ENCODE assay signal across 8 cellular contexts in the genomic region with DNA sequence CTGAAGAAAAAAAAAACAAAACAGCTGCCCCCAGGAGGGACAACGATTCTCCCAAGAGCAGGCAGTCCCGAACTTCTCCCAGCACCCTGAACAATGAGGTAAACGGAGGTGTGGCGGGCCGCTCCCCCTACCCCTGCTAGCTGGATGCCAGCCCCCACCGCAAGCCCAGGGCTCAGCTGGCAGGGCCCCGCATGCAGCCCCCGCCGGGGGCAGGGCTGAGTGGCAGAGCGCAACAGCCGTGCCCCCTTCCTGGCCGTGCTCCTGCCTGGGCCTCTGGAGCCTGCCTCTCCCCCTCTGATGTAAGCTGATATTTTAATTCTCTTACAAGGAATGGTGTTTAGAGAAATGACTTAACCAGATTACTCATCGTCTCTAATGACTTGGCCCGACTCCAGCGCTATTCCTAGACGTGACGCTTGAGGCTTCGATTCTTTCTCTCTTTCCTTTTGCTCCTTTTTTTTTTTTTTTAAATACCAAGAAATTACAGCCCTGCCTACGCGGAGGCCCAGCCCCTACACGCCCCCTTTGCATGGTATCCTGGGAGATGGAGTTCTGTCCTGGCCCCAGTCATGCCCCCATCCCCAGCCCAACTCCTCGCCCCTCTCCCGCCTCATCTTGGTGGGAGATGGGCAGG. TPM values are rescaled to one million over a fixed set of nuclear protein-coding genes. Genes with fewer than 3 reads are reported as not detected.
DNase-seq lines count a peak whose midpoint lies in the region; ATAC-seq and TF ChIP-seq lines count a peak whose summit lies in the region.

No MANE protein-coding gene starts in this region.

- peak; percentile 29 for ATAC-seq in GM21723 (IDR thresholded peaks at IDR 0.05; ENCODE audit: unreplicated experiment)
- ATAC-seq in upper lobe of left lung (ENCODE audit: low FRiP score in 2 of 2): peak; percentile 76 to 77

- no peaks in the 10 kb centered on the region for H3K9me3 Mint-ChIP-seq in T-helper 2 cell treated with Interferon-gamma antibody and Interleukin-4, amounts not matched to agents 5 μg/mL and 100 μg/mL, for 36 hours

- peak overlapping the region; percentile 65 to 90 (median 78) for H3K9ac ChIP-seq in BLaER1 treated with 17β-estradiol and CSF1 and Interleukin-3, amounts not matched to agents 10 nM and 100 nM

- peak overlapping the region; percentile 77 for H3K4me3 Mint-ChIP-seq in T-helper 2 cell treated with Interferon-gamma antibody and Interleukin-4, amounts not matched to agents 5 μg/mL and 100 μg/mL, for 36 hours

- no peaks in the 10 kb centered on the region for H3K27me3 ChIP-seq in BLaER1 treated with 17β-estradiol and CSF1 and Interleukin-3, amounts not matched to agents 10 nM and 100 nM
- no peaks in the 10 kb centered on the region for H3K27me3 ChIP-seq in left ventricle myocardium inferior (ENCODE audit: low read depth)
- no peaks in the 10 kb centered on the region for H3K27me3 ChIP-seq in prostate gland (replicated peaks; ENCODE audit: insufficient read depth)
- H3K27me3 ChIP-seq in upper lobe of left lung: no peaks in the 10 kb centered on the region

- peak overlapping the region; percentile 32 to 61 (median 46) for H3K4me3 ChIP-seq in BLaER1 treated with 17β-estradiol and CSF1 and Interleukin-3, amounts not matched to agents 10 nM and 100 nM
- H3K4me3 ChIP-seq in left ventricle myocardium inferior (peak overlapping the region; percentile 58), prostate gland (no peak overlapping the region), upper lobe of left lung (peak overlapping the region in 3 of 4 donors; percentile 21 to 44 (median 42))

- DNase-seq in NCI-H146 (lab: John Stamatoyannopoulos, UW) (peak; percentile 91), left ventricle myocardium inferior (peak; percentile 91), prostate gland (ENCODE audit: low spot score) (peak; percentile 96), upper lobe of left lung (peak; percentile 90 to 96)
- DNase-seq in T-helper 2 cell treated with Interferon-gamma antibody and Interleukin-4, amounts not matched to agents 5 μg/mL and 100 μg/mL, for 36 hours (ENCODE audit: low spot score): peak; percentile 85

- peaks cover 2% of the 10 kb centered on the region for H3K27me3 Mint-ChIP-seq in T-helper 2 cell treated with Interferon-gamma antibody and Interleukin-4, amounts not matched to agents 5 μg/mL and 100 μg/mL, for 36 hours (ENCODE audit: low read depth)

- no peaks in the 10 kb centered on the region for H3K36me3 ChIP-seq in BLaER1 treated with 17β-estradiol and CSF1 and Interleukin-3, amounts not matched to agents 10 nM and 100 nM
- no peaks in the 10 kb centered on the region for H3K36me3 ChIP-seq in left ventricle myocardium inferior
- no peaks in the 10 kb centered on the region for H3K36me3 ChIP-seq in prostate gland
- H3K36me3 ChIP-seq in upper lobe of left lung: no peaks in the 10 kb centered on the region

- no peaks in the 10 kb centered on the region for H3K9me3 ChIP-seq in BLaER1 treated with 17β-estradiol and CSF1 and Interleukin-3, amounts not matched to agents 10 nM and 100 nM (replicated peaks in 1 of 11)
- no peaks in the 10 kb centered on the region for H3K9me3 ChIP-seq in left ventricle myocardium inferior (replicated peaks)
- no peaks in the 10 kb centered on the region for H3K9me3 ChIP-seq in prostate gland
- no peaks in the 10 kb centered on the region for H3K9me3 ChIP-seq in upper lobe of left lung

- H4K20me1 ChIP-seq in BLaER1 treated with 17β-estradiol and CSF1 and Interleukin-3, amounts not matched to agents 10 nM and 100 nM: peaks cover 0 to 3% (median 0%) of the 10 kb centered on the region in 11 experiments; a peak in 6 of 22 replicates

- TF ChIP-seq CTCF in left ventricle myocardium inferior (IDR thresholded peaks at IDR 0.05; ENCODE audit: borderline replicate concordance) (no peak), prostate gland (IDR thresholded peaks at IDR 0.05) (no peak), upper lobe of left lung (IDR thresholded peaks at IDR 0.05) (no peak)

- H3K4me1 Mint-ChIP-seq in T-helper 2 cell treated with Interferon-gamma antibody and Interleukin-4, amounts not matched to agents 5 μg/mL and 100 μg/mL, for 36 hours (ENCODE audit: low read depth): peaks cover 71% of the 10 kb centered on the region

- WGBS in prostate gland: 4% methylated on average over 23 of the region's 23 CpGs
- WGBS in upper lobe of left lung, 2 donors: 12 to 13% methylated on average over 18 to 22 of the region's 23 CpGs

- peaks cover 88 to 91% (median 90%) of the 10 kb centered on the region in 10 experiments for H3K4me1 ChIP-seq in BLaER1 treated with 17β-estradiol and CSF1 and Interleukin-3, amounts not matched to agents 10 nM and 100 nM
- H3K4me1 ChIP-seq in left ventricle myocardium inferior (peaks cover 97% of the 10 kb centered on the region), prostate gland (replicated peaks) (peaks cover 18% of the 10 kb centered on the region), upper lobe of left lung (peaks cover 55 to 90% (median 83%) of the 10 kb centered on the region in 4 donors)

- TF ChIP-seq EP300 in upper lobe of left lung (IDR thresholded peaks at IDR 0.05): peak in 3 of 4 donors; percentile 54 to 95 (median 90)

- peak overlapping the region; percentile 92 to 100 (median 98) for H3K4me2 ChIP-seq in BLaER1 treated with 17β-estradiol and CSF1 and Interleukin-3, amounts not matched to agents 10 nM and 100 nM

- peak overlapping the region; percentile 72 to 98 (median 88) for H3K27ac ChIP-seq in BLaER1 treated with 17β-estradiol and CSF1 and Interleukin-3, amounts not matched to agents 10 nM and 100 nM
- peak overlapping the region; percentile 67 for H3K27ac ChIP-seq in angular gyrus (ENCODE audit: low read depth, low read length)
- peak overlapping the region; percentile 95 for H3K27ac ChIP-seq in left ventricle myocardium inferior (replicated peaks)
- H3K27ac ChIP-seq in prostate gland: peak overlapping the region; percentile 80 to 83
- peak overlapping the region; percentile 76 to 94 (median 93) for H3K27ac ChIP-seq in upper lobe of left lung

- H3K27ac Mint-ChIP-seq in T-helper 2 cell treated with Interferon-gamma antibody and Interleukin-4, amounts not matched to agents 5 μg/mL and 100 μg/mL, for 36 hours: peak overlapping the region; percentile 79

- peak; percentile 90 for TF ChIP-seq POLR2A in prostate gland (IDR thresholded peaks at IDR 0.05)
- peak in 2 of 4 donors; percentile 77 for TF ChIP-seq POLR2A in upper lobe of left lung (IDR thresholded peaks at IDR 0.05)

- H3K36me3 Mint-ChIP-seq in T-helper 2 cell treated with Interferon-gamma antibody and Interleukin-4, amounts not matched to agents 5 μg/mL and 100 μg/mL, for 36 hours (ENCODE audit: low read depth): no peaks in the 10 kb centered on the region

- intact Hi-C loops in left ventricle myocardium inferior (cut with micrococcal nuclease): no loop called here
- intact Hi-C loops in prostate gland (cut with DNase I): loop anchor here (5.0 to 10.0 kb wide), 4 partner anchors 285 to 423 kb away; a partner anchor contains a TSS

RNA-seq across cellular contexts. Expression of a gene that starts 4.6 kb away (rescaled TPM):
- 17.3 TPM for total RNA-seq in left ventricle myocardium inferior
- total RNA-seq in prostate gland: 10 to 100 TPM; 23.0 to 54.6 TPM
- 10 to 100 TPM; 18.6 to 57.2 (median 39.7) TPM for total RNA-seq in upper lobe of left lung

RNA-seq across cellular contexts. Expression of a gene that starts 26.8 kb away (rescaled TPM):
- total RNA-seq in left ventricle myocardium inferior (not detected), prostate gland (10 to 100 TPM in 1 of 2 donors, 1 to 10 TPM in 1; 8.9 to 28.9 TPM), upper lobe of left lung (1 to 10 TPM in 2 of 6 donors, under 1 TPM in 1, not detected in 3; 0.61 to 2.6 (median 1.1) TPM)

Comparison
In these comparisons a context has a peak if more than half of its experiments do, and no peak if none do; other contexts are left out.
1. H3K4me3 ChIP-seq: peak in BLaER1 treated with 17β-estradiol and CSF1 and Interleukin-3, amounts not matched to agents 10 nM and 100 nM (10 of 10), left ventricle myocardium inferior (single experiment) and upper lobe of left lung (3 of 4); none in prostate gland (0 of 2).
2. Peak in every context shown above with its lines, with median percentiles within 50 percentile points of each other: H3K27ac ChIP-seq and DNase-seq.